In the genomic region with DNA sequence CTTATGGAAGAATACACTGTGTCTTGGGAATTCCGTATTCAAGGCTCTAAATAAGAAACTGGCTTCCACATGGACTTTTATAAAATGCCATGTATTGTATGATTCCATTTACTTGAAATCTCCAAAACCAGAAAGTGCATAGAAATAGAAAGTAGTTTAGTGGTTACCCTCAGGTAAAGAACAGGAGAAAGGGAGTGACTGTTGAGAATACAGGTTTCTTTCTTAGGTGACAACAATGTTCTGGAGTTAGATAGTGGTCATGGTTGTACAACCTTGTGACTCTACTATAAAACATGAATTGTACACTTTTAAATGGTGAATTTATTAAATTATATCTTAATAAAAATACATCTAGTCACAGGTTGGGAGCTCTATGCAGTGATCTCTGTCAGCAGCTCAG, we compare ENCODE assay signal across 9 cellular contexts.
DNase-seq lines count a peak whose midpoint lies in the region; ATAC-seq and TF ChIP-seq lines count a peak whose summit lies in the region.
"Had no signal": no experiment of that assay in that cellular context is flagged by ENCODE, and none has a peak within 500 bp of the region (broad histone marks: within the 10 kb centered on the region; RNA-seq: fewer than 3 reads in every experiment).

No MANE protein-coding gene starts in this region.

- H3F3A ChIP-seq in Loucy (ENCODE audit: low read depth): no peaks in the 10 kb centered on the region

- 69 to 77% methylated on average over 1 of the region's 1 CpG for WGBS in tibial nerve, 2 donors

- no peak overlapping the region for H3K9ac ChIP-seq in Loucy (ENCODE audit: low read depth, low read length, poor library complexity, severe bottlenecking)

- peak overlapping the region; percentile 17 for H3K4me2 ChIP-seq in Loucy (ENCODE audit: low read depth, low read length, poor library complexity, severe bottlenecking)

- H3K27me3 ChIP-seq in Loucy (ENCODE audit: insufficient read depth, low read length, poor library complexity, severe bottlenecking) (no peaks in the 10 kb centered on the region), tibial nerve (no peaks in the 10 kb centered on the region)

- peaks cover 3% of the 10 kb centered on the region; the same call in 1 of the 2 replicates for H3K9me3 Mint-ChIP-seq in WTC11
- H3K9me3 Mint-ChIP-seq: CD8-positive, alpha-beta T cell had no signal

- H3K27ac ChIP-seq in tibial nerve: no peak overlapping the region

- H3K4me1 ChIP-seq in Loucy (ENCODE audit: insufficient read depth, low read length, poor library complexity, severe bottlenecking): no peaks in the 10 kb centered on the region
- H3K4me1 ChIP-seq in tibial nerve: no peaks in the 10 kb centered on the region

- POLR2A ChIA-PET in WTC11 (lab: Charles Lee): no interaction called here

- no peaks in the 10 kb centered on the region for H3K27me3 Mint-ChIP-seq in WTC11 (ENCODE audit: low read depth)

- H3K4me3 ChIP-seq in Loucy (ENCODE audit: low read length, poor library complexity, severe bottlenecking): no peak overlapping the region
- H3K4me3 ChIP-seq in tibial nerve: no peak overlapping the region

- no peaks in the 10 kb centered on the region for H3K36me3 Mint-ChIP-seq in WTC11
- H3K36me3 Mint-ChIP-seq: CD8-positive, alpha-beta T cell had no signal

- ATAC-seq in GM18511 (IDR thresholded peaks at IDR 0.05; ENCODE audit: unreplicated experiment) (peak; percentile 53), GM21367 (IDR thresholded peaks at IDR 0.05; ENCODE audit: unreplicated experiment) (peak; percentile 49), HG02973 (IDR thresholded peaks at IDR 0.05; ENCODE audit: unreplicated experiment) (peak; percentile 43), WTC11 (no peak)
- ATAC-seq: CD8-positive, alpha-beta T cell had no signal

- H3K36me3 ChIP-seq in Loucy (ENCODE audit: insufficient read depth, low read length): no peaks in the 10 kb centered on the region
- no peaks in the 10 kb centered on the region for H3K36me3 ChIP-seq in tibial nerve

- no peaks in the 10 kb centered on the region for H3K9me2 ChIP-seq in Loucy (replicated peaks; ENCODE audit: low read depth, low read length)

- no peaks in the 10 kb centered on the region for H3K79me2 ChIP-seq in Loucy (ENCODE audit: insufficient read depth, low read length)

- no peak for TF ChIP-seq POLR2A in tibial nerve (IDR thresholded peaks at IDR 0.05)

- no peak for TF ChIP-seq EP300 in tibial nerve (IDR thresholded peaks at IDR 0.05)

- TF ChIP-seq CTCF in Loucy (conservative IDR thresholded peaks at IDR 0.05; ENCODE audit: low read length) (no peak), WTC11 (IDR thresholded peaks at IDR 0.05) (no peak), tibial nerve (IDR thresholded peaks at IDR 0.05) (no peak)

- H3K4me3 Mint-ChIP-seq in WTC11: no peak overlapping the region
- H3K4me3 Mint-ChIP-seq: CD8-positive, alpha-beta T cell had no signal

- H3K9me3 ChIP-seq in Loucy (ENCODE audit: insufficient read depth, low read depth, low read length): no peaks in the 10 kb centered on the region
- H3K9me3 ChIP-seq in tibial nerve: no peaks in the 10 kb centered on the region

- DNase-seq in NCI-H187 (lab: John Stamatoyannopoulos, UW): no peak
- no peak for DNase-seq in WTC11 (ENCODE audit: low spot score)
- DNase-seq in amygdala (lab: John Stamatoyannopoulos, UW): no peak
- no peak for DNase-seq in tibial nerve (ENCODE audit: low spot score in 2 of 2)
- DNase-seq: CD8-positive, alpha-beta T cell had no signal

- peaks cover 21% of the 10 kb centered on the region for H3K4me1 Mint-ChIP-seq in WTC11

- no peak overlapping the region for H2AFZ ChIP-seq in Loucy (ENCODE audit: low read length)

- H3K27ac Mint-ChIP-seq in WTC11: no peak overlapping the region
- H3K27ac Mint-ChIP-seq: CD8-positive, alpha-beta T cell had no signal

- CTCF ChIA-PET in WTC11 (lab: Charles Lee): interaction anchor here (1.3 kb wide), 1 partner anchor 40 kb away, joined by 4 read pairs; no protein-coding TSS in a partner anchor

- H4K20me1 ChIP-seq in Loucy (ENCODE audit: insufficient read depth, low read length, poor library complexity, severe bottlenecking): no peaks in the 10 kb centered on the region

TF ChIP-seq in WTC11, 78 proteins besides CTCF, POLR2A, EP300 and RAD21:
- TF ChIP-seq, protein P1, sequence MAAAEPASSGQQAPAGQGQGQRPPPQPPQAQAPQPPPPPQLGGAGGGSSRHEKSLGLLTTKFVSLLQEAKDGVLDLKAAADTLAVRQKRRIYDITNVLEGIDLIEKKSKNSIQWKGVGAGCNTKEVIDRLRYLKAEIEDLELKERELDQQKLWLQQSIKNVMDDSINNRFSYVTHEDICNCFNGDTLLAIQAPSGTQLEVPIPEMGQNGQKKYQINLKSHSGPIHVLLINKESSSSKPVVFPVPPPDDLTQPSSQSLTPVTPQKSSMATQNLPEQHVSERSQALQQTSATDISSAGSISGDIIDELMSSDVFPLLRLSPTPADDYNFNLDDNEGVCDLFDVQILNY (CRISPR knock-in tag; IDR thresholded peaks at IDR 0.05): no peak
- TF ChIP-seq SMAD3 (CRISPR knock-in tag; IDR thresholded peaks at IDR 0.05; ENCODE audit: borderline replicate concordance) (no peak), NFYB (CRISPR knock-in tag; conservative IDR thresholded peaks at IDR 0.05; ENCODE audit: low read depth) (no peak), FOXK1 (CRISPR knock-in tag; IDR thresholded peaks at IDR 0.05) (no peak), ARID4B (CRISPR knock-in tag; IDR thresholded peaks at IDR 0.05; ENCODE audit: borderline replicate concordance) (no peak)
- TF ChIP-seq, protein P2, sequence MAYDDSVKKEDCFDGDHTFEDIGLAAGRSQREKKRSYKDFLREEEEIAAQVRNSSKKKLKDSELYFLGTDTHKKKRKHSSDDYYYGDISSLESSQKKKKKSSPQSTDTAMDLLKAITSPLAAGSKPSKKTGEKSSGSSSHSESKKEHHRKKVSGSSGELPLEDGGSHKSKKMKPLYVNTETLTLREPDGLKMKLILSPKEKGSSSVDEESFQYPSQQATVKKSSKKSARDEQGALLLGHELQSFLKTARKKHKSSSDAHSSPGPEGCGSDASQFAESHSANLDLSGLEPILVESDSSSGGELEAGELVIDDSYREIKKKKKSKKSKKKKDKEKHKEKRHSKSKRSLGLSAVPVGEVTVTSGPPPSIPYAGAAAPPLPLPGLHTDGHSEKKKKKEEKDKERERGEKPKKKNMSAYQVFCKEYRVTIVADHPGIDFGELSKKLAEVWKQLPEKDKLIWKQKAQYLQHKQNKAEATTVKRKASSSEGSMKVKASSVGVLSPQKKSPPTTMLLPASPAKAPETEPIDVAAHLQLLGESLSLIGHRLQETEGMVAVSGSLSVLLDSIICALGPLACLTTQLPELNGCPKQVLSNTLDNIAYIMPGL (CRISPR knock-in tag; IDR thresholded peaks at IDR 0.05): no peak
